Comparison of ENCODE assay signal across 24 cellular contexts in the genomic region with DNA sequence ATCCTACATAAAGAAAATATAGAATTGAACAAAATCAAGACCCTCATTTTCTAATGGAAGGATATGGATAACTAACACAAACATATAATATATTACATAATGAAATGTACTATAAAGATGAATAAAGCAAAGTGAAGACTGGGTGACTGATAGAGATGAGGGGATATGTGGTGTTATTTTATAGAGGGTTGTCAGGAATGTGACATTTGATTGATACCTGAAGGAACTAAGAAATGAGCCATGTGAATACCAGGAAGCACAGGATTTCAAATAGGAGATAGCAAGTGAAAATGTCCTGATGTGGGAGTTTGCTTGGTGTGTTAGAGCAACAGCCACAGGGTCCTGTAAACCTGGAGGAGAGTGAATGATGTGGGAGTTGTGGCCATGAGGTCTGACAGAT.
"Had no signal": no experiment of that assay in that cellular context is flagged by ENCODE, and none has a peak within 500 bp of the region (broad histone marks: within the 10 kb centered on the region; RNA-seq: fewer than 3 reads in every experiment).

No MANE protein-coding gene starts in this region.

- H3K27me3 ChIP-seq: colonic mucosa, dorsolateral prefrontal cortex, esophagus muscularis mucosa, foreskin keratinocyte, gastrocnemius medialis, gastroesophageal sphincter, heart left ventricle had no signal

- H3K27ac ChIP-seq: colonic mucosa, coronary artery, dorsolateral prefrontal cortex, epithelial cell of prostate, esophagus muscularis mucosa, esophagus squamous epithelium, foreskin keratinocyte, gastrocnemius medialis, gastroesophageal sphincter, heart left ventricle, heart right ventricle had no signal

- H3K36me3 ChIP-seq: colonic mucosa, esophagus muscularis mucosa, esophagus squamous epithelium, gastrocnemius medialis, gastroesophageal sphincter, heart left ventricle, heart right ventricle had no signal

- H3K4me3 ChIP-seq: colonic mucosa, coronary artery, dorsolateral prefrontal cortex, esophagus muscularis mucosa, esophagus squamous epithelium, gastrocnemius medialis, gastroesophageal sphincter, heart left ventricle, heart right ventricle had no signal

- H3K9me3 ChIP-seq: colonic mucosa, esophagus muscularis mucosa, esophagus squamous epithelium, gastrocnemius medialis, gastroesophageal sphincter, heart left ventricle, heart right ventricle had no signal

- ATAC-seq: effector memory CD8-positive, alpha-beta T cell; esophagus mucosa; foreskin keratinocyte; gastrocnemius medialis; gastroesophageal sphincter; heart left ventricle; heart right ventricle had no signal

- DNase-seq: colonic mucosa; cortex of kidney; dermis blood vessel endothelial cell; dorsolateral prefrontal cortex; effector CD4-positive, alpha-beta T cell; effector CD8-positive, alpha-beta T cell; effector memory CD4-positive, alpha-beta T cell; effector memory CD8-positive, alpha-beta T cell; endodermal cell; erythroblast; esophagus squamous epithelium; foreskin fibroblast; foreskin keratinocyte; foreskin melanocyte; gastrocnemius medialis; glutamatergic neuron; head of caudate nucleus; heart left ventricle; heart right ventricle had no signal
